ENCODE assay signal across 1 cellular context in the genomic region with DNA sequence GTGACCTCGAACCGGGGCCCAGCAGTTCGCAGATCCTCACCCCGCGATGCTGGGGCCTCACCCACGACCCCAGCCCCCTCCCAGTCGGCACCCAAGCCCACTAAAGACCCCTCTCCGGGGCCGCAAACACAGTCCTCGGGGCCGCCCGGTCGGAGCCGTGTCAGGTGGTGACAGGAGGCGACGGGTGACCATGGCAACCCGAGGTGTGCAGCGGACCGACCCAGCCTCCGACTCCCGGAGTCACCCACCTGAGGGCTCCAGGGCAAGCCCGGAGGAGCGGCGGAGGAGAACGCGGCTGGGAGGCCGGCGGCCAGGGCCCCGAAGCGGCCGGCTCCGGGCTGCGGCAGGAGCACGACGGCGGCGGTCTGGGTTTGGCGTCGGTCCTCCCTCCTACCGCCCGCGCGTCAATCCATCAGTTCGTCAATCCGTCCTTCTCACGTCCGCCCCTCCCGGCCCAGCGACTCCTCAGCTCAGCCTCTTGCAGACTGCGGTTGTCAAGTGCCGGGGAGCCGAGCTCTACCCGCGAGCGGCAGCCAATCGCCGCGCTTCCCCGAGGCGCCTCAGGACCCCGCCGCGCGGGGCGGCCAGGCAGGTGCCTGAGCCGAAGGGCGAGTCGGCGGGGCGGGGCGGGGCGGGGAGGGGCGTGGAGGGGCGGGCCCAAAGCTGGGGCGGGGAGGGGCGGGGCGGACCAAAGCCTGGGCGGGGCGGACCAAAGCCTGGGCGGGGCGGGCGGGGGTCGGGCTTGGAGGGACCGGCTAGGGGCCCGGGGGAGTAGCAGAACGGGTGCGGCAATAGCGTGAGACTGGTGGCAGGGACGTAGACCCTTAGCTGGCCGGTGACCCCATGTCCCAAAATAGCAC.
TF ChIP-seq lines count a peak whose summit lies in the region.

A gene (minus strand): TSS at position 489 of the 860 bp plus-strand sequence. CDS start 18,590 bp downstream, outside the sequence.

TF ChIP-seq in HepG2, 621 proteins besides CTCF, POLR2A, EP300 and RAD21 (continued from another document and continues in another):
- TF ChIP-seq, protein P1, sequence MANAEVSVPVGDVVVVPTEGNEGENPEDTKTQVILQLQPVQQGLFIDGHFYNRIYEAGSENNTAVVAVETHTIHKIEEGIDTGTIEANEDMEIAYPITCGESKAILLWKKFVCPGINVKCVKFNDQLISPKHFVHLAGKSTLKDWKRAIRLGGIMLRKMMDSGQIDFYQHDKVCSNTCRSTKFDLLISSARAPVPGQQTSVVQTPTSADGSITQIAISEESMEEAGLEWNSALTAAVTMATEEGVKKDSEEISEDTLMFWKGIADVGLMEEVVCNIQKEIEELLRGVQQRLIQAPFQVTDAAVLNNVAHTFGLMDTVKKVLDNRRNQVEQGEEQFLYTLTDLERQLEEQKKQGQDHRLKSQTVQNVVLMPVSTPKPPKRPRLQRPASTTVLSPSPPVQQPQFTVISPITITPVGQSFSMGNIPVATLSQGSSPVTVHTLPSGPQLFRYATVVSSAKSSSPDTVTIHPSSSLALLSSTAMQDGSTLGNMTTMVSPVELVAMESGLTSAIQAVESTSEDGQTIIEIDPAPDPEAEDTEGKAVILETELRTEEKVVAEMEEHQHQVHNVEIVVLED (CRISPR knock-in tag; IDR thresholded peaks at IDR 0.05; ENCODE audit: borderline replicate concordance) = peak; percentile 56; the same call in 1 of the 2 replicates
- TF ChIP-seq ZNF263 (CRISPR knock-in tag; IDR thresholded peaks at IDR 0.05) (peak; percentile 85), ZSCAN29 (CRISPR knock-in tag; conservative IDR thresholded peaks at IDR 0.05) (no peak), MBD4 (IDR thresholded peaks at IDR 0.05; ENCODE audit: borderline replicate concordance, low read length) (no peak), NONO (IDR thresholded peaks at IDR 0.05) (no peak), NONO (CRISPR knock-in tag; conservative IDR thresholded peaks at IDR 0.05) (peak; percentile 15; the same call in 1 of the 2 replicates), MXI1 (IDR thresholded peaks at IDR 0.05; ENCODE audit: borderline replicate concordance, low read depth, low read length) (peak; percentile 65; the same call in 1 of the 3 replicates), IRF2 (CRISPR knock-in tag; IDR thresholded peaks at IDR 0.05) (peak; percentile 40; the same call in 1 of the 2 replicates), PHF8 (CRISPR knock-in tag; IDR thresholded peaks at IDR 0.05) (peak; percentile 70), SSRP1 (CRISPR knock-in tag; IDR thresholded peaks at IDR 0.05) (no peak), PAX8 (CRISPR knock-in tag; IDR thresholded peaks at IDR 0.05; ENCODE audit: borderline replicate concordance) (no peak), FOXA1 (IDR thresholded peaks at IDR 0.05) (no peak), FOXA1 (CRISPR knock-in tag; IDR thresholded peaks at IDR 0.05) (no peak), ZNF224 (CRISPR knock-in tag; IDR thresholded peaks at IDR 0.05) (no peak), ZSCAN31 (CRISPR knock-in tag; IDR thresholded peaks at IDR 0.05; ENCODE audit: low read depth) (peak; percentile 46; the same call in 1 of the 2 replicates), HOXA3 (CRISPR knock-in tag; IDR thresholded peaks at IDR 0.05) (peak; percentile 51; the same call in 1 of the 2 replicates)
- TF ChIP-seq, protein P2, sequence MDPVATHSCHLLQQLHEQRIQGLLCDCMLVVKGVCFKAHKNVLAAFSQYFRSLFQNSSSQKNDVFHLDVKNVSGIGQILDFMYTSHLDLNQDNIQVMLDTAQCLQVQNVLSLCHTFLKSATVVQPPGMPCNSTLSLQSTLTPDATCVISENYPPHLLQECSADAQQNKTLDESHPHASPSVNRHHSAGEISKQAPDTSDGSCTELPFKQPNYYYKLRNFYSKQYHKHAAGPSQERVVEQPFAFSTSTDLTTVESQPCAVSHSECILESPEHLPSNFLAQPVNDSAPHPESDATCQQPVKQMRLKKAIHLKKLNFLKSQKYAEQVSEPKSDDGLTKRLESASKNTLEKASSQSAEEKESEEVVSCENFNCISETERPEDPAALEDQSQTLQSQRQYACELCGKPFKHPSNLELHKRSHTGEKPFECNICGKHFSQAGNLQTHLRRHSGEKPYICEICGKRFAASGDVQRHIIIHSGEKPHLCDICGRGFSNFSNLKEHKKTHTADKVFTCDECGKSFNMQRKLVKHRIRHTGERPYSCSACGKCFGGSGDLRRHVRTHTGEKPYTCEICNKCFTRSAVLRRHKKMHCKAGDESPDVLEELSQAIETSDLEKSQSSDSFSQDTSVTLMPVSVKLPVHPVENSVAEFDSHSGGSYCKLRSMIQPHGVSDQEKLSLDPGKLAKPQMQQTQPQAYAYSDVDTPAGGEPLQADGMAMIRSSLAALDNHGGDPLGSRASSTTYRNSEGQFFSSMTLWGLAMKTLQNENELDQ (CRISPR knock-in tag; IDR thresholded peaks at IDR 0.05; ENCODE audit: borderline replicate concordance) = no peak
- TF ChIP-seq, protein P3, sequence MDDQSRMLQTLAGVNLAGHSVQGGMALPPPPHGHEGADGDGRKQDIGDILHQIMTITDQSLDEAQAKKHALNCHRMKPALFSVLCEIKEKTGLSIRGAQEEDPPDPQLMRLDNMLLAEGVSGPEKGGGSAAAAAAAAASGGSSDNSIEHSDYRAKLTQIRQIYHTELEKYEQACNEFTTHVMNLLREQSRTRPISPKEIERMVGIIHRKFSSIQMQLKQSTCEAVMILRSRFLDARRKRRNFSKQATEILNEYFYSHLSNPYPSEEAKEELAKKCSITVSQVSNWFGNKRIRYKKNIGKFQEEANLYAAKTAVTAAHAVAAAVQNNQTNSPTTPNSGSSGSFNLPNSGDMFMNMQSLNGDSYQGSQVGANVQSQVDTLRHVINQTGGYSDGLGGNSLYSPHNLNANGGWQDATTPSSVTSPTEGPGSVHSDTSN (CRISPR knock-in tag; IDR thresholded peaks at IDR 0.05; ENCODE audit: borderline replicate concordance) = no peak
- TF ChIP-seq, protein P4, sequence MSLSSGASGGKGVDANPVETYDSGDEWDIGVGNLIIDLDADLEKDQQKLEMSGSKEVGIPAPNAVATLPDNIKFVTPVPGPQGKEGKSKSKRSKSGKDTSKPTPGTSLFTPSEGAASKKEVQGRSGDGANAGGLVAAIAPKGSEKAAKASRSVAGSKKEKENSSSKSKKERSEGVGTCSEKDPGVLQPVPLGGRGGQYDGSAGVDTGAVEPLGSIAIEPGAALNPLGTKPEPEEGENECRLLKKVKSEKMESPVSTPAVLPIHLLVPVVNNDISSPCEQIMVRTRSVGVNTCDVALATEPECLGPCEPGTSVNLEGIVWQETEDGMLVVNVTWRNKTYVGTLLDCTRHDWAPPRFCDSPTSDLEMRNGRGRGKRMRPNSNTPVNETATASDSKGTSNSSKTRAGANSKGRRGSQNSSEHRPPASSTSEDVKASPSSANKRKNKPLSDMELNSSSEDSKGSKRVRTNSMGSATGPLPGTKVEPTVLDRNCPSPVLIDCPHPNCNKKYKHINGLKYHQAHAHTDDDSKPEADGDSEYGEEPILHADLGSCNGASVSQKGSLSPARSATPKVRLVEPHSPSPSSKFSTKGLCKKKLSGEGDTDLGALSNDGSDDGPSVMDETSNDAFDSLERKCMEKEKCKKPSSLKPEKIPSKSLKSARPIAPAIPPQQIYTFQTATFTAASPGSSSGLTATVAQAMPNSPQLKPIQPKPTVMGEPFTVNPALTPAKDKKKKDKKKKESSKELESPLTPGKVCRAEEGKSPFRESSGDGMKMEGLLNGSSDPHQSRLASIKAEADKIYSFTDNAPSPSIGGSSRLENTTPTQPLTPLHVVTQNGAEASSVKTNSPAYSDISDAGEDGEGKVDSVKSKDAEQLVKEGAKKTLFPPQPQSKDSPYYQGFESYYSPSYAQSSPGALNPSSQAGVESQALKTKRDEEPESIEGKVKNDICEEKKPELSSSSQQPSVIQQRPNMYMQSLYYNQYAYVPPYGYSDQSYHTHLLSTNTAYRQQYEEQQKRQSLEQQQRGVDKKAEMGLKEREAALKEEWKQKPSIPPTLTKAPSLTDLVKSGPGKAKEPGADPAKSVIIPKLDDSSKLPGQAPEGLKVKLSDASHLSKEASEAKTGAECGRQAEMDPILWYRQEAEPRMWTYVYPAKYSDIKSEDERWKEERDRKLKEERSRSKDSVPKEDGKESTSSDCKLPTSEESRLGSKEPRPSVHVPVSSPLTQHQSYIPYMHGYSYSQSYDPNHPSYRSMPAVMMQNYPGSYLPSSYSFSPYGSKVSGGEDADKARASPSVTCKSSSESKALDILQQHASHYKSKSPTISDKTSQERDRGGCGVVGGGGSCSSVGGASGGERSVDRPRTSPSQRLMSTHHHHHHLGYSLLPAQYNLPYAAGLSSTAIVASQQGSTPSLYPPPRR (CRISPR knock-in tag; IDR thresholded peaks at IDR 0.05; ENCODE audit: borderline replicate concordance) = no peak
- TF ChIP-seq, protein P5, sequence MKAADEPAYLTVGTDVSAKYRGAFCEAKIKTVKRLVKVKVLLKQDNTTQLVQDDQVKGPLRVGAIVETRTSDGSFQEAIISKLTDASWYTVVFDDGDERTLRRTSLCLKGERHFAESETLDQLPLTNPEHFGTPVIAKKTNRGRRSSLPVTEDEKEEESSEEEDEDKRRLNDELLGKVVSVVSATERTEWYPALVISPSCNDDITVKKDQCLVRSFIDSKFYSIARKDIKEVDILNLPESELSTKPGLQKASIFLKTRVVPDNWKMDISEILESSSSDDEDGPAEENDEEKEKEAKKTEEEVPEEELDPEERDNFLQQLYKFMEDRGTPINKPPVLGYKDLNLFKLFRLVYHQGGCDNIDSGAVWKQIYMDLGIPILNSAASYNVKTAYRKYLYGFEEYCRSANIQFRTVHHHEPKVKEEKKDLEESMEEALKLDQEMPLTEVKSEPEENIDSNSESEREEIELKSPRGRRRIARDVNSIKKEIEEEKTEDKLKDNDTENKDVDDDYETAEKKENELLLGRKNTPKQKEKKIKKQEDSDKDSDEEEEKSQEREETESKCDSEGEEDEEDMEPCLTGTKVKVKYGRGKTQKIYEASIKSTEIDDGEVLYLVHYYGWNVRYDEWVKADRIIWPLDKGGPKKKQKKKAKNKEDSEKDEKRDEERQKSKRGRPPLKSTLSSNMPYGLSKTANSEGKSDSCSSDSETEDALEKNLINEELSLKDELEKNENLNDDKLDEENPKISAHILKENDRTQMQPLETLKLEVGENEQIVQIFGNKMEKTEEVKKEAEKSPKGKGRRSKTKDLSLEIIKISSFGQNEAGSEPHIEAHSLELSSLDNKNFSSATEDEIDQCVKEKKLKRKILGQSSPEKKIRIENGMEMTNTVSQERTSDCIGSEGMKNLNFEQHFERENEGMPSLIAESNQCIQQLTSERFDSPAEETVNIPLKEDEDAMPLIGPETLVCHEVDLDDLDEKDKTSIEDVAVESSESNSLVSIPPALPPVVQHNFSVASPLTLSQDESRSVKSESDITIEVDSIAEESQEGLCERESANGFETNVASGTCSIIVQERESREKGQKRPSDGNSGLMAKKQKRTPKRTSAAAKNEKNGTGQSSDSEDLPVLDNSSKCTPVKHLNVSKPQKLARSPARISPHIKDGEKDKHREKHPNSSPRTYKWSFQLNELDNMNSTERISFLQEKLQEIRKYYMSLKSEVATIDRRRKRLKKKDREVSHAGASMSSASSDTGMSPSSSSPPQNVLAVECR (CRISPR knock-in tag; IDR thresholded peaks at IDR 0.05; ENCODE audit: borderline replicate concordance) = peak; percentile 90
- TF ChIP-seq, protein P6, sequence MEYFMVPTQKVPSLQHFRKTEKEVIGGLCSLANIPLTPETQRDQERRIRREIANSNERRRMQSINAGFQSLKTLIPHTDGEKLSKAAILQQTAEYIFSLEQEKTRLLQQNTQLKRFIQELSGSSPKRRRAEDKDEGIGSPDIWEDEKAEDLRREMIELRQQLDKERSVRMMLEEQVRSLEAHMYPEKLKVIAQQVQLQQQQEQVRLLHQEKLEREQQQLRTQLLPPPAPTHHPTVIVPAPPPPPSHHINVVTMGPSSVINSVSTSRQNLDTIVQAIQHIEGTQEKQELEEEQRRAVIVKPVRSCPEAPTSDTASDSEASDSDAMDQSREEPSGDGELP (IDR thresholded peaks at IDR 0.05; ENCODE audit: borderline replicate concordance, low read depth) = peak; percentile 7; the same call in 1 of the 2 replicates
- TF ChIP-seq, protein P7, sequence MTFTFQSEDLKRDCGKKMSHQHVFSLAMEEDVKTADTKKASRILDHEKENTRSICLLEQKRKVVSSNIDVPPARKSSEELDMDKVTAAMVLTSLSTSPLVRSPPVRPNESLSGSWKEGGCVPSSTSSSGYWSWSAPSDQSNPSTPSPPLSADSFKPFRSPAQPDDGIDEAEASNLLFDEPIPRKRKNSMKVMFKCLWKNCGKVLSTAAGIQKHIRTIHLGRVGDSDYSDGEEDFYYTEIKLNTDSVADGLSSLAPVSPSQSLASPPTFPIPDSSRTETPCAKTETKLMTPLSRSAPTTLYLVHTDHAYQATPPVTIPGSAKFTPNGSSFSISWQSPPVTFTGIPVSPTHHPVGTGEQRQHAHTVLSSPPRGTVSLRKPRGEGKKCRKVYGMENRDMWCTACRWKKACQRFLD (CRISPR knock-in tag; IDR thresholded peaks at IDR 0.05; ENCODE audit: borderline replicate concordance) = no peak; the same call in 1 of the 2 replicates
- TF ChIP-seq, protein P8, sequence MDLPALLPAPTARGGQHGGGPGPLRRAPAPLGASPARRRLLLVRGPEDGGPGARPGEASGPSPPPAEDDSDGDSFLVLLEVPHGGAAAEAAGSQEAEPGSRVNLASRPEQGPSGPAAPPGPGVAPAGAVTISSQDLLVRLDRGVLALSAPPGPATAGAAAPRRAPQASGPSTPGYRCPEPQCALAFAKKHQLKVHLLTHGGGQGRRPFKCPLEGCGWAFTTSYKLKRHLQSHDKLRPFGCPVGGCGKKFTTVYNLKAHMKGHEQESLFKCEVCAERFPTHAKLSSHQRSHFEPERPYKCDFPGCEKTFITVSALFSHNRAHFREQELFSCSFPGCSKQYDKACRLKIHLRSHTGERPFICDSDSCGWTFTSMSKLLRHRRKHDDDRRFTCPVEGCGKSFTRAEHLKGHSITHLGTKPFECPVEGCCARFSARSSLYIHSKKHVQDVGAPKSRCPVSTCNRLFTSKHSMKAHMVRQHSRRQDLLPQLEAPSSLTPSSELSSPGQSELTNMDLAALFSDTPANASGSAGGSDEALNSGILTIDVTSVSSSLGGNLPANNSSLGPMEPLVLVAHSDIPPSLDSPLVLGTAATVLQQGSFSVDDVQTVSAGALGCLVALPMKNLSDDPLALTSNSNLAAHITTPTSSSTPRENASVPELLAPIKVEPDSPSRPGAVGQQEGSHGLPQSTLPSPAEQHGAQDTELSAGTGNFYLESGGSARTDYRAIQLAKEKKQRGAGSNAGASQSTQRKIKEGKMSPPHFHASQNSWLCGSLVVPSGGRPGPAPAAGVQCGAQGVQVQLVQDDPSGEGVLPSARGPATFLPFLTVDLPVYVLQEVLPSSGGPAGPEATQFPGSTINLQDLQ (CRISPR knock-in tag; IDR thresholded peaks at IDR 0.05) = no peak
